In the genomic region with DNA sequence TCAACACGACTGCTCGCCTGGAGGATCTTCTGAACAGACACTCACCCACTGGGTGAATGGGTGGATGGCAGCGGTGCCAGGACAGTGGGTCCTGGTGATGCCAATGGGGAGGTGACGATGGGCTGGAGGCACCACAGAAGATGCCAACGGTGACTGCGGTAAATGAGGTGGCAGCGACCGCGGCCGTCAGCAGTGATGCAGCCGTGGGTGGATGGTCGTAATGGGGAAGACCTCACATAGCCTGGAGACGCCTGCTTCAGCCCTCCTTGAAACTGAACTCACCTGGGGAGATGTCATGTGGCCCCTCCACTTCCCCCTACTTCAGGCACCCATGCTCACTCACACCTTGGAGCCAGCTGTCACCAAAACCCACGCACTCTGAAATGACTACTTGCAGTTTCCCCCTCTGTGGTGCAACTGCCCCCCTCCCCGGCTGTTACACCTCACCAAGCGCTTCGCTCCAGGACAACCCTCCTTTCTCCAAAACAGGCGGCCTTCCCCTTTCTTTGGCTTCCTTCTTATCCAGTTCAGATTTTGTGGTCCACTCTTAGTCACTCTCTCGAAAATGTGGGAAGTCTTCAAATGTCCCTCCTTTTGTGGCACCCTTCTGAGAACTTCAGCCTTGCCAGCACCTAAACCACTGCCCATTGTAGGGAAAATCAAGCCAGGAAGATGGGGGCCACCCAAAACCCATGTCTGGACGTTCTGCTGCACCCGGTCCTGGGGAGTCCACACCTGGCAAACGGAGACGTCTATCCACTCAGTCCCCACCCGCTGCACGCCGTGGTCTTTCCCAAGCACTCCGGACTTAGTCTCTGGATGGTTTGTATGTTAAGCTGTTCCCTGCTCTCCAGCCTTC, we compare ENCODE assay signal across 10 cellular contexts. TPM values are rescaled to one million over a fixed set of nuclear protein-coding genes. Genes with fewer than 3 reads are reported as not detected.
DNase-seq lines count a peak whose midpoint lies in the region; ATAC-seq, FAIRE-seq and TF ChIP-seq lines count a peak whose summit lies in the region.
"Had no signal": no experiment of that assay in that cellular context is flagged by ENCODE, and none has a peak within 500 bp of the region (broad histone marks: within the 10 kb centered on the region; RNA-seq: fewer than 3 reads in every experiment).

No MANE protein-coding gene starts in this region.

- FAIRE-seq in GM12891 (lab: Jason Lieb, UNC), result peak; percentile 95
- FAIRE-seq: bronchial epithelial cell had no signal

- no peak overlapping the region for H3K4me3 Mint-ChIP-seq in effector memory CD8-positive, alpha-beta T cell
- H3K4me3 Mint-ChIP-seq in type B pancreatic cell, result no peak overlapping the region

- no peaks in the 10 kb centered on the region for H3K9me3 Mint-ChIP-seq in effector memory CD8-positive, alpha-beta T cell
- no peaks in the 10 kb centered on the region for H3K9me3 Mint-ChIP-seq in type B pancreatic cell

- DNase-seq in GM12891 (ENCODE audit: insufficient read length, low spot score) (peak; percentile 96), SHP77 (lab: John Stamatoyannopoulos, UW) (no peak), type B pancreatic cell (ENCODE audit: extremely low spot score, unreplicated experiment) (no peak), cerebellum (ENCODE audit: low spot score) (no peak)
- no peak for DNase-seq in effector memory CD8-positive, alpha-beta T cell
- no peak for DNase-seq in activated CD4-positive, CD25-positive, alpha-beta regulatory T cell (lab: John Stamatoyannopoulos, UW)
- DNase-seq: left lung had no signal

- no peak overlapping the region for H3K27ac Mint-ChIP-seq in effector memory CD8-positive, alpha-beta T cell
- no peak overlapping the region for H3K27ac Mint-ChIP-seq in type B pancreatic cell

- TF ChIP-seq POLR2A in GM12891 (IDR thresholded peaks at IDR 0.05; ENCODE audit: low read depth, low read length), result no peak

- peaks cover 0 to 6% of the 10 kb centered on the region in 2 donors for H3K4me1 Mint-ChIP-seq in effector memory CD8-positive, alpha-beta T cell (ENCODE audit: low read depth in 2 of 2)
- H3K4me1 Mint-ChIP-seq in type B pancreatic cell (ENCODE audit: unreplicated experiment), result peaks cover 3% of the 10 kb centered on the region

- peak; percentile 79 for ATAC-seq in GM19463 (IDR thresholded peaks at IDR 0.05; ENCODE audit: unreplicated experiment)
- peak; percentile 86 for ATAC-seq in HG03354 (IDR thresholded peaks at IDR 0.05; ENCODE audit: poor library complexity, severe bottlenecking, unreplicated experiment)
- ATAC-seq in effector memory CD8-positive, alpha-beta T cell (replicated peaks), result peak; percentile 32
- ATAC-seq: left lung had no signal

- no peaks in the 10 kb centered on the region for H3K36me3 Mint-ChIP-seq in effector memory CD8-positive, alpha-beta T cell (ENCODE audit: insufficient read depth)
- no peaks in the 10 kb centered on the region for H3K36me3 Mint-ChIP-seq in type B pancreatic cell

- TF ChIP-seq CTCF in type B pancreatic cell (conservative IDR thresholded peaks at IDR 0.05), result no peak

- H3K27me3 Mint-ChIP-seq in effector memory CD8-positive, alpha-beta T cell, result peaks cover 23 to 29% of the 10 kb centered on the region in 2 donors
- no peaks in the 10 kb centered on the region for H3K27me3 Mint-ChIP-seq in type B pancreatic cell

TF ChIP-seq in GM12891, 5 proteins besides CTCF, POLR2A, EP300 and RAD21:
- TF ChIP-seq POU2F2 (IDR thresholded peaks at IDR 0.05; ENCODE audit: low read depth, low read length) (peak; percentile 59; the same call in 1 of the 2 replicates), TAF1 (IDR thresholded peaks at IDR 0.05; ENCODE audit: low read depth, low read length) (no peak), SPI1 (IDR thresholded peaks at IDR 0.05; ENCODE audit: low read depth, low read length) (peak; percentile 84), PAX5 (IDR thresholded peaks at IDR 0.05; ENCODE audit: insufficient read depth, low read length, severe bottlenecking) (peak; percentile 44), POLR2AphosphoS5 (IDR thresholded peaks at IDR 0.05; ENCODE audit: low read depth, low read length) (peak; percentile 61; the same call in 1 of the 2 replicates)
TF ChIP-seq in GM12891: peak in this region for 4.

RNA-seq across cellular contexts. Expression of gene ABHD16B, which starts 10.4 kb away (rescaled TPM):
- polyA plus RNA-seq in GM12891 (2012; ENCODE audit: low read depth, missing spikeins), result 0.26 TPM
- total RNA-seq in type B pancreatic cell (ENCODE audit: low replicate concordance) (not detected in 2 replicates), cerebellum (not detected)
- total RNA-seq: bronchial epithelial cell had no signal

RNA-seq across cellular contexts. Expression of gene TPD52L2, which starts 14.2 kb away (rescaled TPM):
- 41.8 TPM for polyA plus RNA-seq in GM12891 (2012; ENCODE audit: low read depth, missing spikeins)
- total RNA-seq in type B pancreatic cell (ENCODE audit: low replicate concordance), result 76.5 and 96.3 TPM in 2 replicates
- 33.1 TPM for total RNA-seq in cerebellum

RNA-seq across cellular contexts. Expression of gene ZBTB46, which starts 19.9 kb away (rescaled TPM):
- 2.8 TPM for polyA plus RNA-seq in GM12891 (2012; ENCODE audit: low read depth, missing spikeins)
- total RNA-seq in type B pancreatic cell (ENCODE audit: low replicate concordance) (9.8 and 13.6 TPM in 2 replicates), cerebellum (20.3 TPM)

RNA-seq across cellular contexts. Expression of gene DNAJC5, which starts 44.0 kb away (rescaled TPM):
- 18.2 TPM for polyA plus RNA-seq in GM12891 (2012; ENCODE audit: low read depth, missing spikeins)
- 44.1 and 51.9 TPM in 2 replicates for total RNA-seq in type B pancreatic cell (ENCODE audit: low replicate concordance)
- 53.4 TPM for total RNA-seq in cerebellum

Comparison
In these comparisons a context has a peak if more than half of its experiments do, and no peak if none do; other contexts are left out.
1. ATAC-seq: peak in every context shown above with its lines; median percentile 86 in HG03354; 79 in GM19463; 32 in effector memory CD8-positive, alpha-beta T cell.